ENCODE assay signal across 12 cellular contexts in the genomic region with DNA sequence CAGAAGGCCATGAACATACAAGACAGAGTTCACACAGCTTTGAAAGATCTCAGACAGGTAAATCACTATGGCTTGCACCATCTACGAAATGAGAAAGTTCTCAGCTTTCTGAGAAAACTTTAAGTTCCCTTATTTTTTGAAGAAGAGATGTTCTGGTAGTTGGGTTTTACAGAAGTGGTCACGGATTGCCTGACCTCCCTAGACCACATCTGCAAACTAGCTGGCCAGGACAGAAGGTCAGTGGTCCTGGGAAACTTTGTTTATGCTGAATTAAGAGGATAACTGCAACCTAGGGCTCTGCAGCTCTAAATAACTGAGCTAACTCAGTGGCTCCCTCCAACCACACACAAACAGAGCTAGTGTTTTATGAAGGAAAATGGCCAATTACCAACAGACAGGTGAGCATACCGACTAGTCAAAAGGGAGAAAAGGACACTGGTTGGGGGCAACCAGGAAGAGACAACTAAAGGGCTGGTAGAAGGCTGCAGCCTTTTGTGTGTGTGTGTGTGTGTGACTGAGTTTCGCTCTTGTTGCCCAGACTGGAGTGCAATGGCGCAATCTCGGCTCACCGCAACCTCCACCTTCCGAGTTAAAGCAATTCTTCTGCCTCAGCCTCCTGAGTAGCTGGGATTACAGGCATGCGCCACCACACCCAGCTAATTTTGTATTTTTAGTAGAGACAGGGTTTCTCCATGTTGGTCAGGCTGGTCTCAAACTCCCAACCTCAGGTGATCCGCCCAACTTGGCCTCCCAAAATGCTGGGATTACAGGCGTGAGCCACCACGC. TPM values are rescaled to one million over a fixed set of nuclear protein-coding genes. Genes with fewer than 3 reads are reported as not detected.
"Had no signal": no experiment of that assay in that cellular context is flagged by ENCODE, and none has a peak within 500 bp of the region (broad histone marks: within the 10 kb centered on the region; RNA-seq: fewer than 3 reads in every experiment).

No MANE protein-coding gene starts in this region.

RNA-seq across cellular contexts. Expression of a gene that starts 8.5 kb away (rescaled TPM):
- total RNA-seq: activated CD4-positive, alpha-beta memory T cell treated with anti-CD3 and anti-CD28 coated beads, Interleukin-2, amount 10 ng/mL, durations not matched to agents 7 days and 5 days; activated CD4-positive, alpha-beta T cell treated with anti-CD3 and anti-CD28 coated beads, Interleukin-2, amount 10 ng/mL, durations not matched to agents 7 days and 5 days; activated T-cell treated with anti-CD3 and anti-CD28 coated beads, Interleukin-2, amount 50 U/mL, for 4 hours; endothelial cell of umbilical vein; fibroblast of villous mesenchyme; mononuclear cell; myocyte had no signal
- polyA plus RNA-seq: endothelial cell of umbilical vein had no signal

RNA-seq across cellular contexts. Expression of a gene that starts 32.4 kb away (rescaled TPM):
- total RNA-seq: activated T-cell treated with anti-CD3 and anti-CD28 coated beads, Interleukin-2, amount 50 U/mL, for 4 hours; fibroblast of villous mesenchyme; myocyte; progenitor cell of endocrine pancreas had no signal

RNA-seq across cellular contexts. Expression of a gene that starts 39.8 kb away (rescaled TPM):
- total RNA-seq: astrocyte, chondrocyte, fibroblast of lung, fibroblast of villous mesenchyme, myocyte, renal cortical epithelial cell had no signal
- polyA plus RNA-seq: fibroblast of lung had no signal
